Comparison of ENCODE assay signal across 8 cellular contexts in the genomic region with DNA sequence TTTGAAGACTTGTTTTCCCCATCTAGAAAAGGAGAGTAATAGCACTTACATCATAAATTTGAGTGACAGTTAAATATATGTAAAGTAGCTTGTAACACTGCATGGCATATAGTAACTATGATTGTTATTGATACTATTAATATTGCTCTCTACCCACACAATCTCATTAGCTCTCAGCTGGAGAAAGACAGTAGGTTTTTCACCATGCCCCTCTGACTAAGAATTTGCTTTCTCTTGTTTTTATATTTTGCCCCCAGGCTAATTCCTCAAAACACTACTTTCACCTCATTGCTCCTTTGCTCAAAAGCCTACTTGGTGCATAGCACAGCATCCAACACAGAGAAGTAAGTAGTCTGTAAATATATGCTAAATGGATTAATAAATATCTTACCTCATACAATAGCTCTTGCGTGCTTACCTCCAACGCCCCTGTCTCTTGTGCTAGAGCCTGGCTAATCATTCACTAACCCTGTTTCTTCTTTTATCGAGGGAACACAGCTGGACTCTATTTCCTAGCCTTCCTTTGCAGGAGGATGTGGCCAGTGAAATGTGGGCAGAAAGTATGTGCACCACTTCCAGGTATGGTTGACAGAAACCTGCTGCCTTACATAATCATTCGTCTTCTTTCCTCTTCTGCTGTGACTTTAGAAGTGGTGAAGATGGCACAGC.
DNase-seq lines count a peak whose midpoint lies in the region; ATAC-seq lines count a peak whose summit lies in the region.

No MANE protein-coding gene starts in this region.

- ATAC-seq in GM18907 (IDR thresholded peaks at IDR 0.05; ENCODE audit: unreplicated experiment) (peak; percentile 87), HG02759 (IDR thresholded peaks at IDR 0.05; ENCODE audit: unreplicated experiment) (peak; percentile 86)

- DNase-seq in NCI-H526 treated with DMSO at 0.1 percent for 48 hours (lab: John Stamatoyannopoulos, UW) (peak; percentile 75), mucosa of gallbladder (ENCODE audit: low spot score) (peak; percentile 59), SIG-M5 (lab: John Stamatoyannopoulos, UW) (no peak), AG20443 (ENCODE audit: low spot score) (no peak), pons (ENCODE audit: low spot score) (no peak), NCI-H1417 treated with DMSO at 0.1 percent for 48 hours (lab: John Stamatoyannopoulos, UW) (no peak)

Comparison
In these comparisons a context has a peak if more than half of its experiments do, and no peak if none do; other contexts are left out.
1. DNase-seq: peak in NCI-H526 treated with DMSO at 0.1 percent for 48 hours (single experiment) and mucosa of gallbladder (single experiment); none in SIG-M5 (single experiment), AG20443 (single experiment), pons (single experiment) and NCI-H1417 treated with DMSO at 0.1 percent for 48 hours (single experiment).